In genomic region chr17:74457146-74457819, GRCh38 we compare ENCODE assay signal across 8 cellular contexts. TPM values are rescaled to one million over a fixed set of nuclear protein-coding genes. Genes with fewer than 3 reads are reported as not detected.
DNase-seq lines count a peak whose midpoint lies in the region; ATAC-seq and TF ChIP-seq lines count a peak whose summit lies in the region.

No MANE protein-coding gene starts in this region.

- H3K79me2 ChIP-seq in MM.1S (ENCODE audit: low read length) = no peaks in the 10 kb centered on the region

- H3K4me1 ChIP-seq in MM.1S (ENCODE audit: low read length) (peaks cover 5% of the 10 kb centered on the region; the same call in 1 of the 2 replicates), adrenal gland (replicated peaks in 1 of 2) (peaks cover 12 to 29% of the 10 kb centered on the region in 2 donors), left ventricle myocardium inferior (peaks cover 45% of the 10 kb centered on the region), gastrocnemius medialis (peaks cover 29 to 36% of the 10 kb centered on the region in 2 donors)

- H2AFZ ChIP-seq in MM.1S (ENCODE audit: low read length) = 0 out of 2 replicates have a peak overlapping the region, but pooled peaks have one; percentile 6

- no peaks in the 10 kb centered on the region for H4K20me1 ChIP-seq in MM.1S (ENCODE audit: insufficient read depth, low read length)

- H3K9ac ChIP-seq in MM.1S (ENCODE audit: low read length) = no peak overlapping the region

- WGBS in adrenal gland, 4 donors = 23 to 32% (median 25%) methylated on average over 14 to 18 of the region's 18 CpGs

- no peak overlapping the region for H3K4me2 ChIP-seq in MM.1S (ENCODE audit: low read depth, low read length)

- H3K9me3 ChIP-seq in MM.1S (replicated peaks; ENCODE audit: insufficient read depth, low read length) = no peaks in the 10 kb centered on the region
- no peaks in the 10 kb centered on the region for H3K9me3 ChIP-seq in adrenal gland (replicated peaks in 1 of 3)
- H3K9me3 ChIP-seq in left ventricle myocardium inferior (replicated peaks) = no peaks in the 10 kb centered on the region
- H3K9me3 ChIP-seq in gastrocnemius medialis = no peaks in the 10 kb centered on the region

- DNase-seq in EL = peak; percentile 55
- peak; percentile 64 for DNase-seq in MM.1S
- peak; percentile 43 to 68 (median 60) for DNase-seq in T-helper 1 cell
- peak; percentile 65 to 91 (median 78) for DNase-seq in adrenal gland
- peak; percentile 83 for DNase-seq in left ventricle myocardium inferior
- peak in 1 of 2 donors; percentile 78 for DNase-seq in gastrocnemius medialis

- no peaks in the 10 kb centered on the region for H3F3A ChIP-seq in MM.1S (ENCODE audit: insufficient read depth, low read length)

- H3K27ac ChIP-seq in MM.1S (ENCODE audit: low read length) (no peak overlapping the region), adrenal gland (no peak overlapping the region), left ventricle myocardium inferior (replicated peaks) (peak overlapping the region; percentile 4), gastrocnemius medialis (peak overlapping the region; percentile 58 to 97 (median 69))

- ATAC-seq in gastrocnemius medialis = peak; percentile 24 to 28
- no peak for ATAC-seq in GM21390 (IDR thresholded peaks at IDR 0.05; ENCODE audit: unreplicated experiment)
- ATAC-seq in GM19452 (IDR thresholded peaks at IDR 0.05; ENCODE audit: unreplicated experiment) = no peak

- TF ChIP-seq CTCF in MM.1S (IDR thresholded peaks at IDR 0.05; ENCODE audit: low read length) (peak; percentile 95), adrenal gland (IDR thresholded peaks at IDR 0.05) (peak; percentile 92 to 99 (median 97)), left ventricle myocardium inferior (IDR thresholded peaks at IDR 0.05; ENCODE audit: borderline replicate concordance) (peak; percentile 95), gastrocnemius medialis (IDR thresholded peaks at IDR 0.05 in 4 of 5, conservative IDR thresholded peaks at IDR 0.05 in 1 of 5) (peak; percentile 98 to 99 (median 98))

- H3K4me3 ChIP-seq in MM.1S (ENCODE audit: low read length) = no peak overlapping the region
- no peak overlapping the region for H3K4me3 ChIP-seq in adrenal gland
- H3K4me3 ChIP-seq in left ventricle myocardium inferior = no peak overlapping the region
- peak overlapping the region in 2 of 4 donors; percentile 25 to 39 for H3K4me3 ChIP-seq in gastrocnemius medialis

- TF ChIP-seq POLR2A in adrenal gland (IDR thresholded peaks at IDR 0.05) = no peak
- no peak for TF ChIP-seq POLR2A in gastrocnemius medialis (IDR thresholded peaks at IDR 0.05)

- H3K27me3 ChIP-seq in MM.1S (replicated peaks; ENCODE audit: insufficient read depth, low read length) = peaks cover 16% of the 10 kb centered on the region
- no peaks in the 10 kb centered on the region for H3K27me3 ChIP-seq in adrenal gland
- H3K27me3 ChIP-seq in left ventricle myocardium inferior (ENCODE audit: low read depth) = peaks cover 29% of the 10 kb centered on the region
- no peaks in the 10 kb centered on the region for H3K27me3 ChIP-seq in gastrocnemius medialis

- intact Hi-C loops in adrenal gland (cut with DNase I) = loop anchor here (2.0 kb wide), 2 partner anchors 76 to 78 kb away; no protein-coding TSS in a partner anchor
- intact Hi-C loops in left ventricle myocardium inferior (cut with micrococcal nuclease) = loop anchor here (2.0 kb wide), 1 partner anchor 78 kb away; no protein-coding TSS in a partner anchor
- intact Hi-C loops in gastrocnemius medialis (cut with DNase I; ENCODE audit: low total_unique reads) = loop anchor here (1.0 to 2.0 kb wide), 2 partner anchors 36 to 78 kb away; no protein-coding TSS in a partner anchor

- no peaks in the 10 kb centered on the region for H3K9me2 ChIP-seq in MM.1S (replicated peaks; ENCODE audit: insufficient read depth, low read length)

- in situ Hi-C loops in gastrocnemius medialis (cut with MboI; ENCODE audit: low sequenced_read_pairs in 4 of 4) = loop anchor here in 2 of 4 donors (5.0 to 10.0 kb wide), 2 partner anchors 80 to 242 kb away; partner anchors contain the start of gene TTYH2 (in 1 of the 2)

- H3K36me3 ChIP-seq in MM.1S (replicated peaks; ENCODE audit: insufficient read depth, low read length) (no peaks in the 10 kb centered on the region), adrenal gland (replicated peaks in 1 of 2) (no peaks in the 10 kb centered on the region), left ventricle myocardium inferior (no peaks in the 10 kb centered on the region), gastrocnemius medialis (no peaks in the 10 kb centered on the region)

RNA-seq across cellular contexts. Expression of gene CD300A, which starts 9.2 kb away (rescaled TPM):
- total RNA-seq in adrenal gland (10 to 100 TPM in 6 of 8 donors, 1 to 10 TPM in 2; 6.0 to 26.6 (median 15.9) TPM), left ventricle myocardium inferior (1.2 TPM), gastrocnemius medialis (1 to 10 TPM in 2 of 4 donors, not detected in 2; 1.4 to 2.5 TPM)
- 10 to 100 TPM in 1 of 3 donors, 1 to 10 TPM in 2; 7.3 to 11.7 (median 8.5) TPM for polyA plus RNA-seq in adrenal gland

RNA-seq across cellular contexts. Expression of gene GPRC5C, which starts 25.4 kb away (rescaled TPM):
- total RNA-seq in adrenal gland (10 to 100 TPM; 20.1 to 67.2 (median 32.3) TPM), left ventricle myocardium inferior (32.0 TPM), gastrocnemius medialis (100 to 1,000 TPM in 3 of 4 donors, 10 to 100 TPM in 1; 80.4 to 138 (median 127) TPM)
- 10 to 100 TPM in 2 of 3 donors, 1 to 10 TPM in 1; 2.7 to 29.8 (median 18.2) TPM for polyA plus RNA-seq in adrenal gland

Comparison
In these comparisons a context has a peak if more than half of its experiments do, and no peak if none do; other contexts are left out.
1. H3K27ac ChIP-seq: peak in left ventricle myocardium inferior (single experiment) and gastrocnemius medialis (4 of 4); none in MM.1S (single experiment) and adrenal gland (0 of 5).
2. ATAC-seq: peak in gastrocnemius medialis (2 of 2); none in GM21390 (single experiment) and GM19452 (single experiment).
3. Peak in every context shown above with its lines, with median percentiles within 50 percentile points of each other: CTCF ChIP-seq.